ENCODE assay signal across 8 cellular contexts in genomic region chr1:165629848-165630628, GRCh38. TPM values are rescaled to one million over a fixed set of nuclear protein-coding genes. Genes with fewer than 3 reads are reported as not detected.
DNase-seq lines count a peak whose midpoint lies in the region; ATAC-seq and FAIRE-seq lines count a peak whose summit lies in the region.

No MANE protein-coding gene starts in this region.

- H3K27me3 Mint-ChIP-seq in activated CD8-positive, alpha-beta T cell treated with anti-CD3 and anti-CD28 coated beads, Interleukin-2, amount 10 ng/mL, durations not matched to agents 7 days and 5 days (ENCODE audit: low read depth), result peaks cover 10% of the 10 kb centered on the region

- H3K9me3 Mint-ChIP-seq in activated CD8-positive, alpha-beta T cell treated with anti-CD3 and anti-CD28 coated beads, Interleukin-2, amount 10 ng/mL, durations not matched to agents 7 days and 5 days (ENCODE audit: insufficient read depth), result no peaks in the 10 kb centered on the region

- CTCF ChIA-PET in activated CD8-positive, alpha-beta T cell treated with anti-CD3 and anti-CD28 coated beads, Interleukin-2, amount 10 ng/mL, durations not matched to agents 7 days and 5 days (lab: Charles Lee), result interaction anchor here (0.8 to 2.3 kb wide), 7 partner anchors 8 to 237 kb away, joined by 3 to 14 read pairs (median 3); partner anchors contain the start of gene ALDH9A1

- peak; percentile 65 for DNase-seq in NCI-H2196 (lab: John Stamatoyannopoulos, UW; ENCODE audit: unreplicated experiment)
- no peak for DNase-seq in NCI-H2196 treated with DMSO at 0.1 percent for 48 hours (lab: John Stamatoyannopoulos, UW; ENCODE audit: unreplicated experiment)
- peak; percentile 22 for DNase-seq in HPDE6-E6E7 (ENCODE audit: extremely low spot score)
- DNase-seq in activated CD8-positive, alpha-beta T cell treated with anti-CD3 and anti-CD28 coated beads, Interleukin-2, amount 10 ng/mL, durations not matched to agents 7 days and 5 days, result no peak
- DNase-seq in left kidney (ENCODE audit: low read depth, low spot score), result peak; percentile 84
- peak; percentile 41 for DNase-seq in urothelium cell line (ENCODE audit: low spot score)
- no peak for DNase-seq in cortex of kidney (lab: John Stamatoyannopoulos, UW)

- no peak overlapping the region for H3K4me3 Mint-ChIP-seq in activated CD8-positive, alpha-beta T cell treated with anti-CD3 and anti-CD28 coated beads, Interleukin-2, amount 10 ng/mL, durations not matched to agents 7 days and 5 days

- no peak for ATAC-seq in activated CD8-positive, alpha-beta T cell treated with anti-CD3 and anti-CD28 coated beads, Interleukin-2, amount 10 ng/mL, durations not matched to agents 7 days and 5 days
- no peak for ATAC-seq in GM21576 (IDR thresholded peaks at IDR 0.05; ENCODE audit: unreplicated experiment)

- no peaks in the 10 kb centered on the region for H3K36me3 Mint-ChIP-seq in activated CD8-positive, alpha-beta T cell treated with anti-CD3 and anti-CD28 coated beads, Interleukin-2, amount 10 ng/mL, durations not matched to agents 7 days and 5 days (ENCODE audit: low read depth)

- H3K4me1 Mint-ChIP-seq in activated CD8-positive, alpha-beta T cell treated with anti-CD3 and anti-CD28 coated beads, Interleukin-2, amount 10 ng/mL, durations not matched to agents 7 days and 5 days (ENCODE audit: low read depth), result peaks cover 7% of the 10 kb centered on the region

- H3K27ac Mint-ChIP-seq in activated CD8-positive, alpha-beta T cell treated with anti-CD3 and anti-CD28 coated beads, Interleukin-2, amount 10 ng/mL, durations not matched to agents 7 days and 5 days, result peak overlapping the region; percentile 58

- POLR2A ChIA-PET in activated CD8-positive, alpha-beta T cell treated with anti-CD3 and anti-CD28 coated beads, Interleukin-2, amount 10 ng/mL, durations not matched to agents 7 days and 5 days (lab: Charles Lee), result interaction anchor here (1.7 to 2.4 kb wide), 2 partner anchors 68 to 139 kb away, joined by 4 to 10 read pairs; partner anchors contain the start of genes ALDH9A1 and TMCO1

- FAIRE-seq in urothelium cell line (lab: Jason Lieb, UNC), result no peak

RNA-seq across cellular contexts. Expression of gene MGST3, which starts 1.0 kb away (rescaled TPM):
- 10 to 100 TPM; 30.9 to 33.0 TPM for total RNA-seq in activated CD8-positive, alpha-beta T cell treated with anti-CD3 and anti-CD28 coated beads, Interleukin-2, amount 10 ng/mL, durations not matched to agents 7 days and 5 days

Comparison
In these comparisons a context has a peak if more than half of its experiments do, and no peak if none do; other contexts are left out.
1. DNase-seq: peak in NCI-H2196 (single experiment), HPDE6-E6E7 (single experiment), left kidney (single experiment) and urothelium cell line (single experiment); none in NCI-H2196 treated with DMSO at 0.1 percent for 48 hours (single experiment), activated CD8-positive, alpha-beta T cell treated with anti-CD3 and anti-CD28 coated beads, Interleukin-2, amount 10 ng/mL, durations not matched to agents 7 days and 5 days (single experiment) and cortex of kidney (single experiment).